8 cellular contexts compared by ENCODE assay signal in the genomic region with DNA sequence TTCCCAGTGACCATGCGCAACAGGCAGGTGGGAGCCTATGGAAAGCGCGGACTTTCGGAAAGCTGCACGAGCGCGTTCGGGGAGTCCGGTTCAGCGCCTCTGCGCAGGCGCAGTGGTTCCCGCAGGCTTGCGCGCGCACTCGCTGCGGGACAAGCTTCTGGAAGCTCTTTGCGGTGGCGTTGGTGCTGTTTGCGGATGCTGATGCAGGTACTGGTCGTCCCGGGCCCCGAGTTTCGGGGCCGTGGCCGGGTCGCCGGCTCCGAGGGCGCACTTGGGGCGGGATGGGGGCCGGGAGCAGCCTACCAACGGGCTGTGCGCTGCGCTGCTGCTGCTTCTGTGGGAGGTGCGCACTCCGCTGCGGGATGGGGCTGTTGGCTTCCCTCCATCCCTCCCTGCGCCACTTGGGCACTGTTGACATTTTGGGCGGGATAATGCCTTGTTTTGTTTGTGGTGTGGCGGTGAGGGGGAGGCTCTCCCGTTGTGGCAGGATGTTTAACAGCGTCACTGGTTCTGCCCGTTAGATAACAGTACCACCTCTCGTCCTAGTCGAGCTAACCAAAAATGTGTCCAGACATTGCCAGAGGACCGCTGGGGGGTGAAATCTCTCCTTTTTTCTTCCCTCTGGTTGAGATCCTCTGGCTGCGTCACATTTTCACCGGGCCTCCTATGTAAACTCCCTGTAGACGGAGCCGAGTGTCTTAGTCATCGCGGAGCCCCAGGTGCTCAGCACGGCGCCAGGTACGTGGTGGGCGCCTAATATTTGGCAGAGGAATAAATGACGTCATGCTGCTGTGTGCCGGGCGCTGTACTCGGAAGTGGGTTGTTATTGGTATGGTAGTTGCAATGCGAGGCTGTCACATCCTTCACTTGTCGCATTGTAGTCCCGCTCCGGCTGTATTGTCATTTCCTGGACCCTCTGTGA. TPM values are rescaled to one million over a fixed set of nuclear protein-coding genes. Genes with fewer than 3 reads are reported as not detected.
DNase-seq lines count a peak whose midpoint lies in the region; ATAC-seq and TF ChIP-seq lines count a peak whose summit lies in the region.

A gene (plus strand): TSS at position 124 of the 922 bp plus-strand sequence. CDS start 2,217 bp downstream, outside the sequence.

- H3K27ac ChIP-seq in SU-DHL-6 (ENCODE audit: low read depth, low read length) (no peak within 1 kb of the TSS), adrenal gland (peak within 1 kb of the TSS in 3 of 5 donors; percentile 37 to 78 (median 77)), cardiac muscle cell (no peak within 1 kb of the TSS), subcutaneous abdominal adipose tissue (ENCODE audit: low read depth, low read length) (no peak within 1 kb of the TSS)

- peak within 1 kb of the TSS; percentile 56 for H3K4me2 ChIP-seq in SU-DHL-6 (ENCODE audit: low read depth, low read length, poor library complexity, severe bottlenecking)

- no peaks in the 10 kb centered on the region for H3K79me2 ChIP-seq in SU-DHL-6 (ENCODE audit: insufficient read depth, low read length)

- intact Hi-C loops in adrenal gland (cut with DNase I): no loop called here

- H3K9me2 ChIP-seq in SU-DHL-6 (replicated peaks; ENCODE audit: insufficient read depth, low read length): no peaks in the 10 kb centered on the region

- H3K4me1 ChIP-seq in adrenal gland (replicated peaks in 1 of 2): peaks cover 0 to 7% of the 10 kb centered on the region in 2 donors
- H3K4me1 ChIP-seq in cardiac muscle cell (ENCODE audit: low read depth): no peaks in the 10 kb centered on the region
- H3K4me1 ChIP-seq in subcutaneous abdominal adipose tissue (ENCODE audit: control insufficient read depth in 5 of 5, insufficient read depth in 5 of 5, low read length in 5 of 5): peaks cover 0 to 18% (median 17%) of the 10 kb centered on the region in 5 donors

- H2AFZ ChIP-seq in SU-DHL-6 (ENCODE audit: low read depth, low read length, severe bottlenecking): peak within 1 kb of the TSS; percentile 47

- peak; percentile 41 for DNase-seq in GM04504 (ENCODE audit: low read depth)
- peak; percentile 67 for DNase-seq in LHCN-M2 (ENCODE audit: low read depth)
- DNase-seq in adrenal gland: peak; percentile 85 to 96 (median 89)
- DNase-seq in cardiac muscle cell (ENCODE audit: low read depth in 1 of 2, low spot score in 1 of 2): peak; percentile 83 to 91
- peak; percentile 59 for DNase-seq in omental fat pad (ENCODE audit: low spot score)

- no peaks in the 10 kb centered on the region for H3K9me3 ChIP-seq in SU-DHL-6 (ENCODE audit: insufficient read depth, low read length)
- no peaks in the 10 kb centered on the region for H3K9me3 ChIP-seq in adrenal gland (replicated peaks in 1 of 3)
- H3K9me3 ChIP-seq in cardiac muscle cell (ENCODE audit: low read depth): no peaks in the 10 kb centered on the region
- no peaks in the 10 kb centered on the region for H3K9me3 ChIP-seq in subcutaneous abdominal adipose tissue (ENCODE audit: control insufficient read depth in 5 of 5, low read length in 5 of 5)

- H3K9ac ChIP-seq in SU-DHL-6 (ENCODE audit: low read length) (peak within 1 kb of the TSS; percentile 53), subcutaneous abdominal adipose tissue (ENCODE audit: low read length in 5 of 5) (peak within 1 kb of the TSS; percentile 38 to 72 (median 69))

- ATAC-seq in omental fat pad (ENCODE audit: low FRiP score): peak; percentile 92
- no peak for ATAC-seq in GM21423 (IDR thresholded peaks at IDR 0.05; ENCODE audit: unreplicated experiment)

- H3K4me3 ChIP-seq in SU-DHL-6 (ENCODE audit: insufficient read depth, low read length, poor library complexity, severe bottlenecking) (peak within 1 kb of the TSS; percentile 57), adrenal gland (peak within 1 kb of the TSS; percentile 65 to 97 (median 67)), cardiac muscle cell (peak within 1 kb of the TSS; percentile 66), subcutaneous abdominal adipose tissue (ENCODE audit: low read depth in 1 of 5, low read length in 5 of 5) (peak within 1 kb of the TSS; percentile 90 to 99 (median 92))

- H4K20me1 ChIP-seq in SU-DHL-6 (ENCODE audit: low read depth, low read length): no peaks in the 10 kb centered on the region

- TF ChIP-seq CTCF in SU-DHL-6 (IDR thresholded peaks at IDR 0.05; ENCODE audit: insufficient read depth, low read length, poor library complexity, severe bottlenecking): no peak
- TF ChIP-seq CTCF in adrenal gland (IDR thresholded peaks at IDR 0.05): no peak
- no peak for TF ChIP-seq CTCF in cardiac muscle cell (IDR thresholded peaks at IDR 0.05; ENCODE audit: low read depth, low read length)
- no peak for TF ChIP-seq CTCF in omental fat pad (IDR thresholded peaks at IDR 0.05)

- 1 to 2% (median 1%) methylated on average over 26 to 66 of the region's 66 CpGs for WGBS in adrenal gland, 4 donors

- H3K27me3 ChIP-seq in SU-DHL-6 (ENCODE audit: low read length) (no peaks in the 10 kb centered on the region), adrenal gland (no peaks in the 10 kb centered on the region), cardiac muscle cell (peaks cover 4% of the 10 kb centered on the region), subcutaneous abdominal adipose tissue (ENCODE audit: control insufficient read depth in 5 of 5, insufficient read depth in 4 of 5, low read length in 5 of 5) (peaks cover 0 to 5% (median 0%) of the 10 kb centered on the region in 5 donors)

- no peaks in the 10 kb centered on the region for H3K36me3 ChIP-seq in SU-DHL-6 (ENCODE audit: low read length)
- H3K36me3 ChIP-seq in adrenal gland (replicated peaks in 1 of 2): no peaks in the 10 kb centered on the region
- no peaks in the 10 kb centered on the region for H3K36me3 ChIP-seq in cardiac muscle cell
- no peaks in the 10 kb centered on the region for H3K36me3 ChIP-seq in subcutaneous abdominal adipose tissue (ENCODE audit: control insufficient read depth in 5 of 5, insufficient read depth in 5 of 5, low read length in 5 of 5)

- peak; percentile 78 to 79 for TF ChIP-seq POLR2A in adrenal gland (IDR thresholded peaks at IDR 0.05)

- no peaks in the 10 kb centered on the region for H3F3A ChIP-seq in SU-DHL-6 (ENCODE audit: insufficient read depth)

RNA-seq across cellular contexts. Expression of the gene that starts here (rescaled TPM):
- total RNA-seq in LHCN-M2 (2014; rRNA removed) (0.75 and 1.0 TPM in 2 replicates), adrenal gland (10 to 100 TPM; 11.7 to 25.1 (median 20.3) TPM), cardiac muscle cell (4.5 and 7.2 TPM in 2 replicates), omental fat pad (10 to 100 TPM in 1 of 4 donors, 1 to 10 TPM in 3; 2.8 to 11.9 (median 3.7) TPM)
- polyA plus RNA-seq in LHCN-M2 (2012): 0.26 TPM
- polyA plus RNA-seq in adrenal gland (1 to 10 TPM; 1.2 to 9.7 (median 3.1) TPM), cardiac muscle cell (2.2 and 3.8 TPM in 2 replicates)

Comparison
In these comparisons a context has a peak if more than half of its experiments do, and no peak if none do; other contexts are left out.
1. H3K27ac ChIP-seq: peak in adrenal gland (3 of 5); none in SU-DHL-6 (single experiment), cardiac muscle cell (single experiment) and subcutaneous abdominal adipose tissue (single experiment).
2. Peak in every context shown above with its lines, with median percentiles within 50 percentile points of each other: DNase-seq and H3K4me3 ChIP-seq.